In the genomic region with DNA sequence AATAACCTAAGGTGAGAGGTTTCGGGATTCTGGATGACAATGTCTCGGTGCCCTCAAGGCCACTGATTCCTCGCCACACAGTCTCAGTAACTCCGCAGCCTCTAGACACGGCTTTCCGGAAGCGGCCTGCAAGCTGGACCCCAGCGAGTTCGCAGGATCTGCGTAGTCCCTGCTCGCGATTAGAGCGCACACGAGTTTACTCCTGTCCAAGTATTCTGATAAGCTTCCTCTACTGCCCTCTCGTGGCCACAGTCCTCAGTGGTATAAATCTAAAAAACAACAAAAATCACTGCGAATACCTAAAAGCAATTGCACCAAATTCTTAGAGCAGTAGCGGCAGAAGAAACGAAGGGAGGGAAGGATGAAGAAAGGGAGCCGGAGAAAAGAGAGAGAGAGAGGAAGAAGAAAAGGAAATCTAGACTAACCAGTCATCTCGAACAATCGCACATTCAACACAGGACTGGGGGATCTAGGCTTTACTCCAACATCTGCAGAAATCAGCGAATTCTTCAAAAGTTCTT, we compare ENCODE assay signal across 8 cellular contexts. TPM values are rescaled to one million over a fixed set of nuclear protein-coding genes. Genes with fewer than 3 reads are reported as not detected.
DNase-seq lines count a peak whose midpoint lies in the region; ATAC-seq and TF ChIP-seq lines count a peak whose summit lies in the region.

No MANE protein-coding gene starts in this region.

- DNase-seq in Calu3 (peak; percentile 89), KG1 (lab: John Stamatoyannopoulos, UW) (peak; percentile 73), RPMI7951 (ENCODE audit: low read depth) (peak; percentile 90), fibroblast of pulmonary artery (ENCODE audit: low read depth) (peak; percentile 97)
- peak; percentile 69 for DNase-seq in stimulated activated naive CD4-positive, alpha-beta T cell treated with Interleukin-2 at 50 U/mL for 16 hours (lab: John Stamatoyannopoulos, UW)

- H3K27ac Mint-ChIP-seq in Calu3 (ENCODE audit: unreplicated experiment) (no peak overlapping the region), nephron (peak overlapping the region; percentile 0 to 5 (median 2))
- H3K27ac Mint-ChIP-seq in activated T-helper 17 cell treated with anti-CD3 and anti-CD28 coated beads, Interleukin-2, amount 50 U/mL, for 72 hours: no peak overlapping the region

- H3K27me3 Mint-ChIP-seq in Calu3 (ENCODE audit: unreplicated experiment) (peaks cover 16% of the 10 kb centered on the region), nephron (ENCODE audit: low read depth) (peaks cover 18% of the 10 kb centered on the region)
- H3K27me3 Mint-ChIP-seq in activated T-helper 17 cell treated with anti-CD3 and anti-CD28 coated beads, Interleukin-2, amount 50 U/mL, for 72 hours: peaks cover 19% of the 10 kb centered on the region

- H3K4me3 ChIP-seq in fibroblast of pulmonary artery (replicated peaks; ENCODE audit: low read depth, low read length): peak overlapping the region; percentile 46

- H3K9me3 Mint-ChIP-seq in Calu3 (ENCODE audit: low read depth, unreplicated experiment) (no peaks in the 10 kb centered on the region), nephron (no peaks in the 10 kb centered on the region)
- H3K9me3 Mint-ChIP-seq in activated T-helper 17 cell treated with anti-CD3 and anti-CD28 coated beads, Interleukin-2, amount 50 U/mL, for 72 hours: no peaks in the 10 kb centered on the region

- peaks cover 18% of the 10 kb centered on the region for H3K4me1 Mint-ChIP-seq in Calu3 (ENCODE audit: low read depth, unreplicated experiment)
- H3K4me1 Mint-ChIP-seq in activated T-helper 17 cell treated with anti-CD3 and anti-CD28 coated beads, Interleukin-2, amount 50 U/mL, for 72 hours: no peaks in the 10 kb centered on the region
- peaks cover 35% of the 10 kb centered on the region for H3K4me1 Mint-ChIP-seq in nephron

- CTCF ChIA-PET in Calu3 (lab: Charles Lee): interaction anchor here (0.6 to 5.4 kb wide), 23 partner anchors 10 to 360 kb away, joined by 3 to 131 read pairs (median 5); no protein-coding TSS in a partner anchor

- TF ChIP-seq CTCF in Calu3 (IDR thresholded peaks at IDR 0.05; ENCODE audit: unreplicated experiment): peak; percentile 74
- TF ChIP-seq CTCF in fibroblast of pulmonary artery (IDR thresholded peaks at IDR 0.05; ENCODE audit: low read length, missing control alignments): peak; percentile 77
- TF ChIP-seq CTCF in nephron (IDR thresholded peaks at IDR 0.05; ENCODE audit: unreplicated experiment in 3 of 3): peak; percentile 67 to 82 (median 78)

- ATAC-seq in GM21526 (IDR thresholded peaks at IDR 0.05; ENCODE audit: low FRiP score, unreplicated experiment): peak; percentile 77
- peak; percentile 66 for ATAC-seq in activated T-helper 17 cell treated with anti-CD3 and anti-CD28 coated beads, Interleukin-2, amount 50 U/mL, for 72 hours (replicated peaks)

- intact Hi-C loops in Calu3 (cut with micrococcal nuclease; ENCODE audit: unreplicated experiment): loop anchor here (1.0 kb wide), 3 partner anchors 113 to 223 kb away; no protein-coding TSS in a partner anchor

- BruUV-seq in Calu3 (replicated peaks; lab: Mats Ljungman, UMichigan): no TSS peak

- H3K4me3 Mint-ChIP-seq in Calu3 (ENCODE audit: low read depth, unreplicated experiment): peak overlapping the region; percentile 93
- peak overlapping the region; percentile 46 for H3K4me3 Mint-ChIP-seq in activated T-helper 17 cell treated with anti-CD3 and anti-CD28 coated beads, Interleukin-2, amount 50 U/mL, for 72 hours
- peak overlapping the region; percentile 75 to 96 (median 80) for H3K4me3 Mint-ChIP-seq in nephron

- H3K36me3 Mint-ChIP-seq in Calu3 (ENCODE audit: insufficient read depth, unreplicated experiment): peaks cover 22% of the 10 kb centered on the region
- no peaks in the 10 kb centered on the region for H3K36me3 Mint-ChIP-seq in activated T-helper 17 cell treated with anti-CD3 and anti-CD28 coated beads, Interleukin-2, amount 50 U/mL, for 72 hours (ENCODE audit: low read depth)
- H3K36me3 Mint-ChIP-seq in nephron (ENCODE audit: low read depth): no peaks in the 10 kb centered on the region

RNA-seq across cellular contexts. Expression of gene PLXNA2, which starts 1.1 kb away (rescaled TPM):
- 16.2 and 21.9 TPM in 2 replicates for total RNA-seq in Calu3 (2022)
- 7.0 and 9.4 TPM in 2 replicates for total RNA-seq in RPMI7951 (2014; rRNA removed; shearing (Covaris generic))
- total RNA-seq in activated T-helper 17 cell treated with anti-CD3 and anti-CD28 coated beads, Interleukin-2, amount 50 U/mL, for 72 hours: under 1 TPM in 1 of 2 donors, not detected in 1; 0.09 TPM

Comparison
In these comparisons a context has a peak if more than half of its experiments do, and no peak if none do; other contexts are left out.
1. Peak in every context shown above with its lines: DNase-seq, ATAC-seq and H3K4me3 ChIP-seq.
2. H3K27ac Mint-ChIP-seq: peak in nephron (3 of 3); none in Calu3 (single experiment) and activated T-helper 17 cell treated with anti-CD3 and anti-CD28 coated beads, Interleukin-2, amount 50 U/mL, for 72 hours (single experiment).